18 cellular contexts compared by ENCODE assay signal in genomic region chr19:30070970-30071632, GRCh38.
A peak's percentile ranks its signal among the peaks of the same experiment; 100 is the strongest.
DNase-seq lines count a peak whose midpoint lies in the region; ATAC-seq and TF ChIP-seq lines count a peak whose summit lies in the region.
"Had no signal": no experiment of that assay in that cellular context is flagged by ENCODE, and none has a peak within 500 bp of the region (broad histone marks: within the 10 kb centered on the region; RNA-seq: fewer than 3 reads in every experiment).

No MANE protein-coding gene starts in this region.

- POLR2A ChIA-PET in GM10248 (lab: Yijun Ruan, JAX): no interaction called here

- ATAC-seq in lower lobe of right lung (no peak), GM21619 (IDR thresholded peaks at IDR 0.05; ENCODE audit: unreplicated experiment) (no peak)

- H3K9me3 ChIP-seq in lower lobe of right lung: no peaks in the 10 kb centered on the region
- H3K9me3 ChIP-seq: HAP-1, SJCRH30 had no signal

- no peaks in the 10 kb centered on the region for H3K27me3 ChIP-seq in lower lobe of right lung (ENCODE audit: low read depth)
- H3K27me3 ChIP-seq: SJCRH30 had no signal

- H3K4me3 ChIP-seq in lower lobe of right lung: no peak overlapping the region
- H3K4me3 ChIP-seq: HAP-1 had no signal

- no peaks in the 10 kb centered on the region for H3K4me1 ChIP-seq in lower lobe of right lung
- H3K4me1 ChIP-seq: HAP-1 had no signal

- DNase-seq in DMS 273 (lab: John Stamatoyannopoulos, UW; ENCODE audit: unreplicated experiment) (peak; percentile 88), NCI-H1092 treated with DMSO at 0.1 percent for 48 hours (lab: John Stamatoyannopoulos, UW) (peak; percentile 28), cerebellum (ENCODE audit: low spot score) (peak; percentile 95), lower lobe of right lung (peak; percentile 10), GM19238 (ENCODE audit: insufficient read length, low spot score) (no peak), GM10248 (ENCODE audit: extremely low spot score) (no peak), H4 (ENCODE audit: low spot score) (no peak)
- DNase-seq: activated CD8-positive, alpha-beta memory T cell treated with anti-CD3 and anti-CD28 coated beads, Interleukin-2, amount 50 U/mL, for 48 hours; activated naive CD4-positive, alpha-beta T cell treated with anti-CD3 and anti-CD28 coated beads, Interleukin-2, amount 50 U/mL, for 16 hours; CD8-positive, alpha-beta memory T cell; erythroblast; immature natural killer cell; MV-4-11; NCI-H2171; stimulated activated CD4-positive, alpha-beta T cell treated with anti-CD3 and anti-CD28 coated beads, Interleukin-4, amount 100 ng/mL, for 1 hour had no signal

- intact Hi-C loops in lower lobe of right lung (cut with DNase I): no loop called here

- TF ChIP-seq CTCF in lower lobe of right lung (IDR thresholded peaks at IDR 0.05) (no peak), GM10248 (IDR thresholded peaks at IDR 0.05; ENCODE audit: control extremely low read depth, extremely low read depth, low read depth, missing control alignments) (no peak)

- no peak overlapping the region for H3K27ac ChIP-seq in lower lobe of right lung

- no peaks in the 10 kb centered on the region for H3K36me3 ChIP-seq in lower lobe of right lung
- H3K36me3 ChIP-seq: HAP-1, SJCRH30 had no signal

- CTCF ChIA-PET in GM10248 (lab: Yijun Ruan, JAX): no interaction called here

Comparison
In these comparisons a context has a peak if more than half of its experiments do, and no peak if none do; other contexts are left out.
1. DNase-seq: peak in DMS 273 (single experiment), NCI-H1092 treated with DMSO at 0.1 percent for 48 hours (single experiment), cerebellum (single experiment) and lower lobe of right lung (single experiment); none in GM19238 (single experiment), GM10248 (single experiment) and H4 (single experiment).